ENCODE assay signal across 8 cellular contexts in genomic region chr2:69012310-69013122, GRCh38. TPM values are rescaled to one million over a fixed set of nuclear protein-coding genes. Genes with fewer than 3 reads are reported as not detected.
DNase-seq lines count a peak whose midpoint lies in the region; ATAC-seq and TF ChIP-seq lines count a peak whose summit lies in the region.

No MANE protein-coding gene starts in this region.

- H3K27ac ChIP-seq in osteoblast (ENCODE audit: low read depth, low read length) = peak overlapping the region; percentile 92

- H3K9me3 ChIP-seq in osteoblast (ENCODE audit: low read depth, low read length) = no peaks in the 10 kb centered on the region

- DNase-seq in DMS 273 treated with DMSO at 0.1 percent for 48 hours (lab: John Stamatoyannopoulos, UW) (peak; percentile 64), RPMI7951 (ENCODE audit: low read depth) (peak; percentile 70), Right ventricle myocardium superior (peak; percentile 85), osteoblast (ENCODE audit: insufficient read length, low spot score, missing footprints) (peak; percentile 92)
- DNase-seq in activated naive CD4-positive, alpha-beta T cell treated with anti-CD3 and anti-CD28 coated beads for 36 hours = peak; percentile 53

- H3K4me2 ChIP-seq in osteoblast (ENCODE audit: insufficient read depth, low read length) = peak overlapping the region; percentile 89

- H3K27me3 ChIP-seq in osteoblast (ENCODE audit: insufficient read depth, low read length) = no peaks in the 10 kb centered on the region

- no peaks in the 10 kb centered on the region for H3K36me3 ChIP-seq in osteoblast (ENCODE audit: insufficient read depth, low read length)

- no peak overlapping the region for H3K27ac Mint-ChIP-seq in activated naive CD4-positive, alpha-beta T cell treated with anti-CD3 and anti-CD28 coated beads for 36 hours

- peaks cover 10% of the 10 kb centered on the region for H3K4me1 Mint-ChIP-seq in activated naive CD4-positive, alpha-beta T cell treated with anti-CD3 and anti-CD28 coated beads for 36 hours (ENCODE audit: low read depth)

- CTCF ChIA-PET in activated naive CD4-positive, alpha-beta T cell treated with anti-CD3 and anti-CD28 coated beads for 36 hours (lab: Charles Lee) = interaction anchor here (0.6 to 1.0 kb wide), 5 partner anchors 34 to 192 kb away, joined by 3 to 4 read pairs (median 3); no protein-coding TSS in a partner anchor

- H3K79me2 ChIP-seq in osteoblast (ENCODE audit: insufficient read depth, low read length) = peaks cover 42% of the 10 kb centered on the region

- H3K36me3 Mint-ChIP-seq in activated naive CD4-positive, alpha-beta T cell treated with anti-CD3 and anti-CD28 coated beads for 36 hours (ENCODE audit: low read depth) = no peaks in the 10 kb centered on the region

- peak overlapping the region; percentile 92 for H3K4me3 ChIP-seq in osteoblast (ENCODE audit: insufficient read depth, low read length)

- intact Hi-C loops in activated naive CD4-positive, alpha-beta T cell treated with anti-CD3 and anti-CD28 coated beads for 36 hours (cut with micrococcal nuclease) = loop anchor here (1.0 to 5.0 kb wide), 2 partner anchors 70 to 295 kb away; no protein-coding TSS in a partner anchor
- intact Hi-C loops in Right ventricle myocardium superior (cut with DNase I) = loop anchor here (5.0 kb wide), 1 partner anchor 295 kb away; no protein-coding TSS in a partner anchor

- peaks cover 33% of the 10 kb centered on the region for H3K27me3 Mint-ChIP-seq in activated naive CD4-positive, alpha-beta T cell treated with anti-CD3 and anti-CD28 coated beads for 36 hours (ENCODE audit: low read depth)

- H3K4me3 Mint-ChIP-seq in activated naive CD4-positive, alpha-beta T cell treated with anti-CD3 and anti-CD28 coated beads for 36 hours = peak overlapping the region; percentile 68

- no peaks in the 10 kb centered on the region for H3K9me3 Mint-ChIP-seq in activated naive CD4-positive, alpha-beta T cell treated with anti-CD3 and anti-CD28 coated beads for 36 hours

- peak; percentile 65 for TF ChIP-seq CTCF in osteoblast (IDR thresholded peaks at IDR 0.05; ENCODE audit: extremely low read depth, low read depth, low read length)

- peaks cover 12% of the 10 kb centered on the region for H4K20me1 ChIP-seq in osteoblast (ENCODE audit: insufficient read depth, low read length)

- H3K4me1 ChIP-seq in osteoblast (ENCODE audit: insufficient read depth, low read length) = peaks cover 30% of the 10 kb centered on the region

- H2AFZ ChIP-seq in osteoblast (ENCODE audit: low read length) = peak overlapping the region; percentile 80

- ATAC-seq in HG02981 (IDR thresholded peaks at IDR 0.05; ENCODE audit: unreplicated experiment) = peak; percentile 67
- peak; percentile 79 for ATAC-seq in Right ventricle myocardium superior (ENCODE audit: poor library complexity)
- no peak for ATAC-seq in GM21717 (IDR thresholded peaks at IDR 0.05; ENCODE audit: unreplicated experiment)
- ATAC-seq in HG03196 (IDR thresholded peaks at IDR 0.05; ENCODE audit: unreplicated experiment) = no peak

RNA-seq across cellular contexts. Expression of gene ANTXR1, which starts 0.5 kb away (rescaled TPM):
- 51.3 and 69.7 TPM in 2 replicates for total RNA-seq in RPMI7951 (2014; rRNA removed; shearing (Covaris generic))
- under 1 TPM in 1 of 2 experiments, not detected in 1; 0.17 TPM for total RNA-seq in activated naive CD4-positive, alpha-beta T cell treated with anti-CD3 and anti-CD28 coated beads for 36 hours
- total RNA-seq in Right ventricle myocardium superior (31.2 TPM), osteoblast (123 and 134 TPM in 2 replicates)

RNA-seq across cellular contexts. Expression of gene GKN1, which starts 38.1 kb away (rescaled TPM):
- not detected in 2 replicates for total RNA-seq in RPMI7951 (2014; rRNA removed; shearing (Covaris generic))
- not detected for total RNA-seq in activated naive CD4-positive, alpha-beta T cell treated with anti-CD3 and anti-CD28 coated beads for 36 hours
- total RNA-seq in Right ventricle myocardium superior (not detected), osteoblast (0.29 TPM in 1 of 2 replicates, not detected in the other)

RNA-seq across cellular contexts. Expression of gene GKN2, which starts 59.8 kb away (rescaled TPM):
- not detected in 2 replicates for total RNA-seq in RPMI7951 (2014; rRNA removed; shearing (Covaris generic))
- total RNA-seq in activated naive CD4-positive, alpha-beta T cell treated with anti-CD3 and anti-CD28 coated beads for 36 hours = not detected
- total RNA-seq in Right ventricle myocardium superior (not detected), osteoblast (not detected in 2 replicates)

Comparison
In these comparisons a context has a peak if more than half of its experiments do, and no peak if none do; other contexts are left out.
1. ATAC-seq: peak in HG02981 (single experiment) and Right ventricle myocardium superior (single experiment); none in GM21717 (single experiment) and HG03196 (single experiment).
2. RNA of gene ANTXR1, which starts 0.5 kb away (total RNA-seq): 123 to 134 TPM in osteoblast, 51.3 to 69.7 TPM in RPMI7951 and 31.2 TPM in Right ventricle myocardium superior (single experiment); 0.17 TPM in activated naive CD4-positive, alpha-beta T cell treated with anti-CD3 and anti-CD28 coated beads for 36 hours; every median in the first group is over 10 times any median in the second.
3. Peak in every context shown above with its lines, with median percentiles within 50 percentile points of each other: DNase-seq.